Comparison of ENCODE assay signal across 1 cellular context in the genomic region with DNA sequence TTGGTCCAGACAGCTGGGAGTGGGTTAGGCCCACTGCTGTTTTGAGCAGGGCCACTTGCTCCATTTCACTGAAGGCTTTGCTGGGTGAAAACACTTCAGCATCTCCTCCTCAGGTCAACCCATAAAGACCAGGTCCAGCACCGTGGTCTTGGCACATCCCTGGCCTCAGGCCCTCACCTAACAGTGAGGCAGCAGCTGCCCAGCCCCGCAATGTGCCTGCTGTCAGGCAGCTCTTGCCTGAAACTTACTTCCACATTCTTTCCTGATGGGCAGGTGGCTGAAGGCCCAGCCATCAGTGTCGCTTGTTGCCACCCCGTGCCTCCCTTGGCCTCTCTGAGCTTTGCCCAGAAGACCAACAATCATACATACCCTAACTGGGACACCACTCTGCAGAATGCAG.
TF ChIP-seq lines count a peak whose summit lies in the region.

No MANE protein-coding gene starts in this region.

TF ChIP-seq in HEK293, 187 proteins besides CTCF, POLR2A, EP300 and RAD21 (continued from another document):
- TF ChIP-seq, protein P1, sequence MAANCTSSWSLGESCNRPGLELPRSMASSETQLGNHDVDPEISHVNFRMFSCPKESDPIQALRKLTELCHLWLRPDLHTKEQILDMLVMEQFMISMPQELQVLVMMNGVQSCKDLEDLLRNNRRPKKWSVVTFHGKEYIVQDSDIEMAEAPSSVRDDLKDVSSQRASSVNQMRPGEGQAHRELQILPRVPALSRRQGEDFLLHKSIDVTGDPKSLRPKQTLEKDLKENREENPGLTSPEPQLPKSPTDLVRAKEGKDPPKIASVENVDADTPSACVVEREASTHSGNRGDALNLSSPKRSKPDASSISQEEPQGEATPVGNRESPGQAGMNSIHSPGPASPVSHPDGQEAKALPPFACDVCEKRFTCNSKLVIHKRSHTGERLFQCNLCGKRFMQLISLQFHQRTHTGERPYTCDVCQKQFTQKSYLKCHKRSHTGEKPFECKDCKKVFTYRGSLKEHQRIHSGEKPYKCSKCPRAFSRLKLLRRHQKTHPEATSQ (tag by site-specific recombination; IDR thresholded peaks at IDR 0.05), result no peak
- no peak for TF ChIP-seq WT1 (tag by site-specific recombination; IDR thresholded peaks at IDR 0.05)
- no peak for TF ChIP-seq ZNF404 (tag by site-specific recombination; IDR thresholded peaks at IDR 0.05)
- TF ChIP-seq, protein P2, sequence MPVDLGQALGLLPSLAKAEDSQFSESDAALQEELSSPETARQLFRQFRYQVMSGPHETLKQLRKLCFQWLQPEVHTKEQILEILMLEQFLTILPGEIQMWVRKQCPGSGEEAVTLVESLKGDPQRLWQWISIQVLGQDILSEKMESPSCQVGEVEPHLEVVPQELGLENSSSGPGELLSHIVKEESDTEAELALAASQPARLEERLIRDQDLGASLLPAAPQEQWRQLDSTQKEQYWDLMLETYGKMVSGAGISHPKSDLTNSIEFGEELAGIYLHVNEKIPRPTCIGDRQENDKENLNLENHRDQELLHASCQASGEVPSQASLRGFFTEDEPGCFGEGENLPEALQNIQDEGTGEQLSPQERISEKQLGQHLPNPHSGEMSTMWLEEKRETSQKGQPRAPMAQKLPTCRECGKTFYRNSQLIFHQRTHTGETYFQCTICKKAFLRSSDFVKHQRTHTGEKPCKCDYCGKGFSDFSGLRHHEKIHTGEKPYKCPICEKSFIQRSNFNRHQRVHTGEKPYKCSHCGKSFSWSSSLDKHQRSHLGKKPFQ (tag by site-specific recombination; IDR thresholded peaks at IDR 0.05), result no peak
- TF ChIP-seq SP2 (tag by site-specific recombination; IDR thresholded peaks at IDR 0.05), result no peak
